ENCODE assay signal across 18 cellular contexts in the genomic region with DNA sequence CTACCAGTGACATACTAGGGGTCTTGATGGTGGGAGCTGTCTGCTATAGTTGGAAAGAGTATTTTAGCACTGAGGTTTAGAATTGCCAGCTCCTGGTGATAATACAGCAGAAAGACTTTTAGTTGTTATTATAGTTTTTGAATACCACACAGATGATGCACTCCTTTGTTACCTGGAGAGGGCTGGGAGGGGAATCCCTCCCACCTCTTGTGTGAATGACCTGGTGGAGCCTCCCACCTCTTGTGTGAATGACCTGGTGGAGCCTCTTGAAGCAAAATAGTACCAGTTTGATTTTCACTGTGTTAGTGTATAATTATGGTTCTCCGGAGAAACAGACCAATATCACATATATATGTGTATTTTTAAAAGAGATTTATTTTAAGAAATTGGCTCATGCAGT. TPM values are rescaled to one million over a fixed set of nuclear protein-coding genes. Genes with fewer than 3 reads are reported as not detected.
DNase-seq lines count a peak whose midpoint lies in the region; ATAC-seq and TF ChIP-seq lines count a peak whose summit lies in the region.
"Had no signal": no experiment of that assay in that cellular context is flagged by ENCODE, and none has a peak within 500 bp of the region (broad histone marks: within the 10 kb centered on the region; RNA-seq: fewer than 3 reads in every experiment).

No MANE protein-coding gene starts in this region.

- H2AK5ac ChIP-seq in mesenchymal stem cell (ENCODE audit: low read length, severe bottlenecking), result no peak overlapping the region

- peak overlapping the region in 1 of 2 experiments; percentile 9 for H3K18ac ChIP-seq in mesenchymal stem cell (ENCODE audit: low read depth in 1 of 2, low read length in 2 of 2)

- H4K91ac ChIP-seq in mesenchymal stem cell (ENCODE audit: low read length), result no peak overlapping the region

- CTCF ChIA-PET in mammary epithelial cell (lab: Charles Lee; ENCODE audit: low non-redundant PET), result no interaction called here

- no peak for ATAC-seq in natural killer cell
- ATAC-seq in HG03342 (IDR thresholded peaks at IDR 0.05; ENCODE audit: unreplicated experiment), result no peak
- ATAC-seq: activated CD4-positive, CD25-positive, alpha-beta regulatory T cell treated with anti-CD3 and anti-CD28 coated beads, Interleukin-2, amount 50 U/mL, for 24 hours; activated T-cell treated with anti-CD3 and anti-CD28 coated beads, Interleukin-2, amount 50 U/mL, for 4 hours; effector memory CD8-positive, alpha-beta T cell had no signal

- H3K9me3 ChIP-seq in mammary epithelial cell (replicated peaks; ENCODE audit: insufficient read depth, low read length) (no peaks in the 10 kb centered on the region), mesenchymal stem cell (ENCODE audit: control insufficient read depth, low read length) (no peaks in the 10 kb centered on the region), transverse colon (no peaks in the 10 kb centered on the region)
- H3K9me3 ChIP-seq: heart left ventricle, left ventricle myocardium inferior, neutrophil had no signal

- H3K27ac ChIP-seq in mammary epithelial cell (ENCODE audit: insufficient read depth, low read depth, low read length), result peak overlapping the region; percentile 25
- no peak overlapping the region for H3K27ac ChIP-seq in mesenchymal stem cell (ENCODE audit: low read length, poor library complexity, severe bottlenecking)
- peak overlapping the region in 3 of 4 donors; percentile 19 to 96 (median 93) for H3K27ac ChIP-seq in transverse colon
- H3K27ac ChIP-seq: left ventricle myocardium inferior, neutrophil had no signal

- peaks cover 4% of the 10 kb centered on the region for H3K79me1 ChIP-seq in mesenchymal stem cell (replicated peaks; ENCODE audit: low read length, poor library complexity, severe bottlenecking)

- H3K9ac ChIP-seq in mammary epithelial cell (ENCODE audit: insufficient read depth, low read length) (no peak overlapping the region), mesenchymal stem cell (ENCODE audit: low read length) (peak overlapping the region; percentile 10)

- peak overlapping the region; percentile 60 for H3K4me2 ChIP-seq in mammary epithelial cell (ENCODE audit: insufficient read depth, low read depth, low read length)
- no peak overlapping the region for H3K4me2 ChIP-seq in mesenchymal stem cell (ENCODE audit: low read length, poor library complexity, severe bottlenecking)

- H3K14ac ChIP-seq in mesenchymal stem cell (ENCODE audit: low read length in 2 of 2), result no peak overlapping the region

- H3K4me3 ChIP-seq in mammary epithelial cell (replicated peaks in 1 of 3; ENCODE audit: insufficient read depth in 1 of 3, low read depth in 2 of 3, low read length in 3 of 3) (no peak overlapping the region), mesenchymal stem cell (ENCODE audit: insufficient read depth in 1 of 2, low read depth in 1 of 2, low read length in 2 of 2) (peak overlapping the region in 1 of 2 experiments; percentile 21), transverse colon (no peak overlapping the region)
- H3K4me3 ChIP-seq: heart left ventricle, left ventricle myocardium inferior had no signal

- no peak overlapping the region for H4K8ac ChIP-seq in mesenchymal stem cell (ENCODE audit: low read length)

- no peaks in the 10 kb centered on the region for H3K9me3 Mint-ChIP-seq in natural killer cell
- H3K9me3 Mint-ChIP-seq: CD8-positive, alpha-beta memory T cell had no signal

- peaks cover 11% of the 10 kb centered on the region for H3K79me2 ChIP-seq in mammary epithelial cell (ENCODE audit: insufficient read depth, low read length)

- in situ Hi-C loops in mammary epithelial cell (cut with MboI; ENCODE audit: low sequenced_read_pairs in 2 of 2) (no loop called here), transverse colon (cut with MboI; ENCODE audit: low pct_ligation_motif_present in 1 of 4, low pct_unique_long_range_greater_than_20kb in 1 of 4, low sequenced_read_pairs in 3 of 4) (no loop called here)

- H3K4me1 ChIP-seq in mammary epithelial cell (ENCODE audit: insufficient read depth, low read length) (peaks cover 29% of the 10 kb centered on the region), mesenchymal stem cell (ENCODE audit: control insufficient read depth, insufficient read depth, low read depth, low read length) (peaks cover 6% of the 10 kb centered on the region), transverse colon (peaks cover 3 to 26% (median 11%) of the 10 kb centered on the region in 4 donors)

- no peaks in the 10 kb centered on the region for H3K36me3 Mint-ChIP-seq in natural killer cell

- TF ChIP-seq POLR2A in transverse colon (IDR thresholded peaks at IDR 0.05), result no peak

- H4K20me1 ChIP-seq in mammary epithelial cell (ENCODE audit: insufficient read depth, low read length), result no peaks in the 10 kb centered on the region

- DNase-seq in NCI-H2227 treated with DMSO at 0.1 percent for 48 hours (lab: John Stamatoyannopoulos, UW) (peak; percentile 75), mammary epithelial cell (peak; percentile 41), mesenchymal stem cell (no peak), transverse colon (no peak), NCI-H2107 treated with DMSO at 0.1 percent for 48 hours (lab: John Stamatoyannopoulos, UW; ENCODE audit: unreplicated experiment) (no peak), natural killer cell (no peak)
- DNase-seq: activated naive CD4-positive, alpha-beta T cell treated with anti-CD3 and anti-CD28 coated beads, Interleukin-2, amount 50 U/mL, for 16 hours; activated T-cell treated with anti-CD3 and anti-CD28 coated beads, Interleukin-2, amount 50 U/mL, for 4 hours; CD8-positive, alpha-beta memory T cell; effector memory CD8-positive, alpha-beta T cell; GF-D8; left ventricle myocardium inferior; NCI-H1694; stimulated activated CD4-positive, alpha-beta T cell treated with anti-CD3 and anti-CD28 coated beads, Interleukin-12 subunit alpha, Interleukin-12 subunit beta, amount 100 ng/mL, for 4 hours had no signal

- intact Hi-C loops in mammary epithelial cell (cut with micrococcal nuclease) (no loop called here), transverse colon (cut with DNase I; ENCODE audit: low total_unique reads) (no loop called here), natural killer cell (cut with micrococcal nuclease) (no loop called here)

- BruUV-seq in mammary epithelial cell (replicated peaks; lab: Mats Ljungman, UMichigan), result no TSS peak

- H2BK15ac ChIP-seq in mesenchymal stem cell (ENCODE audit: low read depth, poor library complexity, severe bottlenecking), result no peak overlapping the region

- TF ChIP-seq EP300 in transverse colon (IDR thresholded peaks at IDR 0.05; ENCODE audit: low read depth), result no peak

- H2AFZ ChIP-seq in mammary epithelial cell (ENCODE audit: low read depth, low read length), result no peak overlapping the region
- H2AFZ ChIP-seq in mesenchymal stem cell (ENCODE audit: low read depth, low read length), result no peak overlapping the region

- H3K27me3 ChIP-seq in mammary epithelial cell (ENCODE audit: insufficient read depth, low read length) (no peaks in the 10 kb centered on the region), mesenchymal stem cell (ENCODE audit: control insufficient read depth in 1 of 2, insufficient read depth in 1 of 2, low read length in 2 of 2) (no peaks in the 10 kb centered on the region), transverse colon (no peaks in the 10 kb centered on the region)
- H3K27me3 ChIP-seq: heart left ventricle, neutrophil had no signal

- no peaks in the 10 kb centered on the region for H3K27me3 Mint-ChIP-seq in natural killer cell (ENCODE audit: low read depth in 2 of 2)
- H3K27me3 Mint-ChIP-seq: CD8-positive, alpha-beta memory T cell; effector memory CD8-positive, alpha-beta T cell had no signal

- no peak overlapping the region for H2BK120ac ChIP-seq in mesenchymal stem cell (ENCODE audit: low read depth, low read length)

- no peaks in the 10 kb centered on the region for H3K36me3 ChIP-seq in mammary epithelial cell (ENCODE audit: insufficient read depth, low read length)
- H3K36me3 ChIP-seq in mesenchymal stem cell (ENCODE audit: control insufficient read depth in 1 of 2, insufficient read depth in 2 of 2, low read depth in 1 of 2, low read length in 2 of 2), result no peaks in the 10 kb centered on the region
- H3K36me3 ChIP-seq in transverse colon, result no peaks in the 10 kb centered on the region
- H3K36me3 ChIP-seq: heart left ventricle, left ventricle myocardium inferior, neutrophil had no signal

- no peak overlapping the region for H3K4me3 Mint-ChIP-seq in natural killer cell
- H3K4me3 Mint-ChIP-seq: effector memory CD8-positive, alpha-beta T cell had no signal

- no peak overlapping the region for H3K27ac Mint-ChIP-seq in natural killer cell
- H3K27ac Mint-ChIP-seq: CD8-positive, alpha-beta memory T cell; effector memory CD8-positive, alpha-beta T cell had no signal

- H3K23ac ChIP-seq in mesenchymal stem cell (ENCODE audit: low read length in 2 of 2), result no peak overlapping the region

- peak overlapping the region in 1 of 2 experiments; percentile 6 for H2BK12ac ChIP-seq in mesenchymal stem cell (ENCODE audit: low read length in 2 of 2)

- TF ChIP-seq CTCF in mammary epithelial cell (conservative IDR thresholded peaks at IDR 0.05 in 1 of 2, IDR thresholded peaks at IDR 0.05 in 1 of 2; ENCODE audit: extremely low read depth in 1 of 2, insufficient read depth in 1 of 2, low read depth in 1 of 2, low read length in 2 of 2) (no peak), transverse colon (IDR thresholded peaks at IDR 0.05) (no peak), natural killer cell (IDR thresholded peaks at IDR 0.05) (no peak)

- WGBS in mammary epithelial cell (ENCODE audit: low coverage, missing lambda C conversion rate), result 100% methylated on average over 1 of the region's 1 CpG
- WGBS in mesenchymal stem cell, result no CpG with 5 or more reads among the region's 1 CpG
- WGBS in transverse colon (ENCODE audit: low coverage in 1 of 2), 2 donors, result 67 to 100% methylated on average over 1 of the region's 1 CpG

- dilution Hi-C loops in mammary epithelial cell (cut with HindIII; ENCODE audit: low sequenced_read_pairs), result no loop called here

- no peak overlapping the region for H3K4ac ChIP-seq in mesenchymal stem cell (ENCODE audit: low read depth in 1 of 2, low read length in 2 of 2)

- no peak overlapping the region for H2BK5ac ChIP-seq in mesenchymal stem cell (ENCODE audit: low read depth, low read length, poor library complexity, severe bottlenecking)

- peaks cover 28 to 29% of the 10 kb centered on the region in 2 donors for H3K4me1 Mint-ChIP-seq in natural killer cell

RNA-seq across cellular contexts. Expression of a gene that starts 3.3 kb away (rescaled TPM):
- total RNA-seq in mammary epithelial cell, result 1 to 10 TPM; 1.6 to 2.7 TPM
- polyA plus RNA-seq in mammary epithelial cell, result 1.6 TPM
- polyA minus RNA-seq in mammary epithelial cell, result not detected
- 2.6 TPM for polyA plus RNA-seq in mesenchymal stem cell (2013, experiment 1 of 2)
- polyA plus RNA-seq in mesenchymal stem cell (2013, experiment 2 of 2), result 2.5 TPM
- total RNA-seq in transverse colon, result 1 to 10 TPM; 2.2 to 7.2 (median 5.6) TPM
- total RNA-seq in natural killer cell, result 1 to 10 TPM; 3.7 to 6.0 (median 4.8) TPM

Comparison
In these comparisons a context has a peak if more than half of its experiments do, and no peak if none do; other contexts are left out.
1. DNase-seq: peak in NCI-H2227 treated with DMSO at 0.1 percent for 48 hours (single experiment) and mammary epithelial cell (single experiment); none in mesenchymal stem cell (single experiment), transverse colon (single experiment), NCI-H2107 treated with DMSO at 0.1 percent for 48 hours (single experiment) and natural killer cell (single experiment).